7 cellular contexts compared by ENCODE assay signal in genomic region chr7:98166668-98166970, GRCh38. TPM values are rescaled to one million over a fixed set of nuclear protein-coding genes. Genes with fewer than 3 reads are reported as not detected.
"Had no signal": no experiment of that assay in that cellular context is flagged by ENCODE, and none has a peak within 500 bp of the region (broad histone marks: within the 10 kb centered on the region; RNA-seq: fewer than 3 reads in every experiment).

No MANE protein-coding gene starts in this region.

- H3K9me3 ChIP-seq: HAP-1 had no signal

- H3K9me3 Mint-ChIP-seq: HFFc6 had no signal

- H3K4me3 ChIP-seq: GM23248, HAP-1 had no signal

- H3K27ac ChIP-seq: GM23248 had no signal

- H3K36me3 ChIP-seq: HAP-1 had no signal

- FAIRE-seq: HTR-8/SVneo had no signal

- DNase-seq: GOT3, HFFc6 had no signal

- H2AFZ ChIP-seq: GM23248 had no signal

- H3K9ac ChIP-seq: GM23248 had no signal

- H3K4me3 Mint-ChIP-seq: HFFc6 had no signal

RNA-seq across cellular contexts. Expression of gene BHLHA15, which starts 44.6 kb away (rescaled TPM):
- total RNA-seq: GM23248, H4, IMR-90 had no signal
- polyA plus RNA-seq: GM23248, IMR-90 had no signal
